12 cellular contexts compared by ENCODE assay signal in genomic region chr2:223598994-223599645, GRCh38. TPM values are rescaled to one million over a fixed set of nuclear protein-coding genes. Genes with fewer than 3 reads are reported as not detected.
DNase-seq lines count a peak whose midpoint lies in the region; ATAC-seq, FAIRE-seq and TF ChIP-seq lines count a peak whose summit lies in the region.
"Had no signal": no experiment of that assay in that cellular context is flagged by ENCODE, and none has a peak within 500 bp of the region (broad histone marks: within the 10 kb centered on the region; RNA-seq: fewer than 3 reads in every experiment).

No MANE protein-coding gene starts in this region.

- no peak for FAIRE-seq in bronchial epithelial cell (lab: Jason Lieb, UNC)

- intact Hi-C loops in left cardiac atrium (cut with DNase I): no loop called here

- H3K4me3 ChIP-seq in bronchial epithelial cell (ENCODE audit: low read depth, low read length): no peak overlapping the region

- no peaks in the 10 kb centered on the region for H3K36me3 ChIP-seq in bronchial epithelial cell (ENCODE audit: control insufficient read depth, insufficient read depth, low read length)

- TF ChIP-seq CTCF in bronchial epithelial cell (IDR thresholded peaks at IDR 0.05; ENCODE audit: insufficient read depth, low read length, severe bottlenecking): no peak

- no peaks in the 10 kb centered on the region for H3K27me3 ChIP-seq in bronchial epithelial cell (ENCODE audit: control insufficient read depth, insufficient read depth, low read length)

- peak; percentile 49 for DNase-seq in AG20443 (ENCODE audit: low spot score)
- DNase-seq in LHCN-M2 (ENCODE audit: low read depth): peak; percentile 96
- DNase-seq in bronchial epithelial cell (ENCODE audit: low read depth): peak; percentile 14
- DNase-seq in kidney tubule cell (ENCODE audit: low spot score): peak; percentile 42
- DNase-seq in activated CD4-positive, alpha-beta T cell treated with anti-CD3 and anti-CD28 coated beads, Interleukin-2, amount 50 U/mL, for 48 hours: no peak
- DNase-seq in ecto neural progenitor cell (ENCODE audit: low spot score): no peak
- no peak for DNase-seq in HPDE6-E6E7 (ENCODE audit: extremely low spot score)
- DNase-seq in left cardiac atrium: no peak
- DNase-seq: activated T-cell treated with anti-CD3 and anti-CD28 coated beads, Interleukin-2, amount 50 U/mL, for 48 hours; CD4-positive, alpha-beta T cell; NCI-H187 treated with DMSO at 0.1 percent for 48 hours; posterior cingulate gyrus had no signal

- no peak for ATAC-seq in left cardiac atrium

RNA-seq across cellular contexts. Expression of gene SCG2, which starts 3.0 kb away (rescaled TPM):
- total RNA-seq in LHCN-M2 (2014; rRNA removed): 10.8 and 12.7 TPM in 2 replicates
- polyA plus RNA-seq in LHCN-M2 (2012): 1.7 TPM
- 0.13 and 0.26 TPM in 2 replicates for total RNA-seq in bronchial epithelial cell
- total RNA-seq in left cardiac atrium: under 1 TPM; 0.41 to 0.42 TPM
- total RNA-seq: CD4-positive, alpha-beta T cell had no signal

Comparison
In these comparisons a context has a peak if more than half of its experiments do, and no peak if none do; other contexts are left out.
1. DNase-seq: peak in AG20443 (single experiment), LHCN-M2 (single experiment), bronchial epithelial cell (single experiment) and kidney tubule cell (single experiment); none in activated CD4-positive, alpha-beta T cell treated with anti-CD3 and anti-CD28 coated beads, Interleukin-2, amount 50 U/mL, for 48 hours (0 of 2), ecto neural progenitor cell (single experiment), HPDE6-E6E7 (single experiment) and left cardiac atrium (single experiment).